Comparison of ENCODE assay signal across 1 cellular context in genomic region chr2:16625201-16625729, GRCh38.
TF ChIP-seq lines count a peak whose summit lies in the region.

No MANE protein-coding gene starts in this region.

TF ChIP-seq in K562, 482 proteins besides CTCF, POLR2A, EP300 and RAD21 (continued from another document and continues in another):
- peak in 1 of 2 experiments; percentile 59 for TF ChIP-seq AFF1 (IDR thresholded peaks at IDR 0.05; ENCODE audit: low read depth in 1 of 2, partially characterized antibody in 2 of 2)
- TF ChIP-seq ETV1 (tag; conservative IDR thresholded peaks at IDR 0.05; ENCODE audit: low read depth), result peak; percentile 89
- TF ChIP-seq ZNF586 (CRISPR knock-in tag; conservative IDR thresholded peaks at IDR 0.05), result no peak
- peak; percentile 73 to 84 for TF ChIP-seq TRIM24 (IDR thresholded peaks at IDR 0.05)
- no peak for TF ChIP-seq POLR2G (IDR thresholded peaks at IDR 0.05; ENCODE audit: low read depth, low read length)
- TF ChIP-seq EHMT2 (IDR thresholded peaks at IDR 0.05), result peak; percentile 63; the same call in 1 of the 2 replicates
- peak; percentile 92; the same call in 1 of the 2 replicates for TF ChIP-seq SMARCE1 (IDR thresholded peaks at IDR 0.05)
- peak; percentile 74; the same call in 1 of the 2 replicates for TF ChIP-seq NBN (IDR thresholded peaks at IDR 0.05; ENCODE audit: low read depth)
- TF ChIP-seq CTBP1 (IDR thresholded peaks at IDR 0.05; ENCODE audit: borderline replicate concordance), result peak; percentile 72
- no peak for TF ChIP-seq ZFP36 (IDR thresholded peaks at IDR 0.05; ENCODE audit: low read depth, low read length, partially characterized antibody)
- TF ChIP-seq MEF2D (tag; conservative IDR thresholded peaks at IDR 0.05; ENCODE audit: low read depth), result 0 out of 2 replicates have a peak, but pooled peaks have one; percentile 49
- no peak for TF ChIP-seq MCM3 (IDR thresholded peaks at IDR 0.05)
- peak; percentile 78 for TF ChIP-seq ZNF589 (CRISPR knock-in tag; IDR thresholded peaks at IDR 0.05; ENCODE audit: low read depth)
- TF ChIP-seq ZNF644 (tag; IDR thresholded peaks at IDR 0.05; ENCODE audit: low read depth), result peak; percentile 72; the same call in 1 of the 2 replicates
- TF ChIP-seq, protein P1, sequence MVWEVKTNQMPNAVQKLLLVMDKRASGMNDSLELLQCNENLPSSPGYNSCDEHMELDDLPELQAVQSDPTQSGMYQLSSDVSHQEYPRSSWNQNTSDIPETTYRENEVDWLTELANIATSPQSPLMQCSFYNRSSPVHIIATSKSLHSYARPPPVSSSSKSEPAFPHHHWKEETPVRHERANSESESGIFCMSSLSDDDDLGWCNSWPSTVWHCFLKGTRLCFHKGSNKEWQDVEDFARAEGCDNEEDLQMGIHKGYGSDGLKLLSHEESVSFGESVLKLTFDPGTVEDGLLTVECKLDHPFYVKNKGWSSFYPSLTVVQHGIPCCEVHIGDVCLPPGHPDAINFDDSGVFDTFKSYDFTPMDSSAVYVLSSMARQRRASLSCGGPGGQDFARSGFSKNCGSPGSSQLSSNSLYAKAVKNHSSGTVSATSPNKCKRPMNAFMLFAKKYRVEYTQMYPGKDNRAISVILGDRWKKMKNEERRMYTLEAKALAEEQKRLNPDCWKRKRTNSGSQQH (CRISPR knock-in tag; IDR thresholded peaks at IDR 0.05), result peak; percentile 44; the same call in 1 of the 2 replicates
- TF ChIP-seq PKNOX1 (IDR thresholded peaks at IDR 0.05), result peak; percentile 22; the same call in 1 of the 2 replicates
- TF ChIP-seq RBM17 (IDR thresholded peaks at IDR 0.05; ENCODE audit: borderline replicate concordance, low read depth, low read length), result no peak
- no peak; a peak in 1 of 3 replicates for TF ChIP-seq CBX3 (IDR thresholded peaks at IDR 0.05; ENCODE audit: borderline replicate concordance in 1 of 2, low read length in 2 of 2)
- TF ChIP-seq HDAC1 (IDR thresholded peaks at IDR 0.05), result 0 out of 4 replicates have a peak, but pooled peaks of 1 of the 2 experiments have one; percentile 38
- TF ChIP-seq, protein P2, sequence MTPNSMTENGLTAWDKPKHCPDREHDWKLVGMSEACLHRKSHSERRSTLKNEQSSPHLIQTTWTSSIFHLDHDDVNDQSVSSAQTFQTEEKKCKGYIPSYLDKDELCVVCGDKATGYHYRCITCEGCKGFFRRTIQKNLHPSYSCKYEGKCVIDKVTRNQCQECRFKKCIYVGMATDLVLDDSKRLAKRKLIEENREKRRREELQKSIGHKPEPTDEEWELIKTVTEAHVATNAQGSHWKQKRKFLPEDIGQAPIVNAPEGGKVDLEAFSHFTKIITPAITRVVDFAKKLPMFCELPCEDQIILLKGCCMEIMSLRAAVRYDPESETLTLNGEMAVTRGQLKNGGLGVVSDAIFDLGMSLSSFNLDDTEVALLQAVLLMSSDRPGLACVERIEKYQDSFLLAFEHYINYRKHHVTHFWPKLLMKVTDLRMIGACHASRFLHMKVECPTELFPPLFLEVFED (CRISPR knock-in tag; conservative IDR thresholded peaks at IDR 0.05), result 0 out of 2 replicates have a peak, but pooled peaks have one; percentile 36
- peak; percentile 42; the same call in 1 of the 2 replicates for TF ChIP-seq NCOA1 (IDR thresholded peaks at IDR 0.05; ENCODE audit: low read depth)
- TF ChIP-seq SIN3B (IDR thresholded peaks at IDR 0.05; ENCODE audit: low read depth), result no peak
- TF ChIP-seq NFE2L1 (tag; IDR thresholded peaks at IDR 0.05; ENCODE audit: borderline replicate concordance, low read depth), result no peak
- TF ChIP-seq, protein P3, sequence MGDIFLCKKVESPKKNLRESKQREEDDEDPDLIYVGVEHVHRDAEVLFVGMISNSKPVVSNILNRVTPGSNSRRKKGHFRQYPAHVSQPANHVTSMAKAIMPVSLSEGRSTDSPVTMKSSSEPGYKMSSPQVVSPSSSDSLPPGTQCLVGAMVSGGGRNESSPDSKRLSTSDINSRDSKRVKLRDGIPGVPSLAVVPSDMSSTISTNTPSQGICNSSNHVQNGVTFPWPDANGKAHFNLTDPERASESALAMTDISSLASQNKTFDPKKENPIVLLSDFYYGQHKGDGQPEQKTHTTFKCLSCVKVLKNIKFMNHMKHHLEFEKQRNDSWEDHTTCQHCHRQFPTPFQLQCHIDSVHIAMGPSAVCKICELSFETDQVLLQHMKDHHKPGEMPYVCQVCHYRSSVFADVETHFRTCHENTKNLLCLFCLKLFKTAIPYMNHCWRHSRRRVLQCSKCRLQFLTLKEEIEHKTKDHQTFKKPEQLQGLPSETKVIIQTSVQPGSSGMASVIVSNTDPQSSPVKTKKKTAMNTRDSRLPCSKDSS (IDR thresholded peaks at IDR 0.05; ENCODE audit: low read depth, partially characterized antibody), result no peak
- peak; percentile 28; the same call in 1 of the 2 replicates for TF ChIP-seq ZNF384 (IDR thresholded peaks at IDR 0.05; ENCODE audit: low read depth, low read length)
- no peak for TF ChIP-seq TFAM (CRISPR knock-in tag; conservative IDR thresholded peaks at IDR 0.05)
- peak; percentile 73; the same call in 1 of the 2 replicates for TF ChIP-seq ZNF592 (IDR thresholded peaks at IDR 0.05)
- no peak for TF ChIP-seq KLF6 (CRISPR knock-in tag; IDR thresholded peaks at IDR 0.05; ENCODE audit: borderline replicate concordance)
- no peak for TF ChIP-seq HNRNPUL1 (IDR thresholded peaks at IDR 0.05; ENCODE audit: low read length)
- TF ChIP-seq TEAD4 (IDR thresholded peaks at IDR 0.05; ENCODE audit: low read length), result peak; percentile 30; the same call in 1 of the 2 replicates
- TF ChIP-seq TEAD4 (CRISPR knock-in tag; IDR thresholded peaks at IDR 0.05; ENCODE audit: borderline replicate concordance), result no peak
- TF ChIP-seq MIER1 (IDR thresholded peaks at IDR 0.05; ENCODE audit: low read depth), result no peak
- TF ChIP-seq SAFB (IDR thresholded peaks at IDR 0.05; ENCODE audit: borderline replicate concordance, low read depth, low read length), result no peak
- no peak for TF ChIP-seq HCFC1 (IDR thresholded peaks at IDR 0.05; ENCODE audit: low read depth, low read length)
- TF ChIP-seq POLR2H (tag; IDR thresholded peaks at IDR 0.05; ENCODE audit: low read depth), result no peak
- TF ChIP-seq CHAMP1 (IDR thresholded peaks at IDR 0.05), result no peak
- peak; percentile 81; the same call in 1 of the 2 replicates for TF ChIP-seq MTA1 (IDR thresholded peaks at IDR 0.05; ENCODE audit: borderline replicate concordance)
- no peak; the same call in 1 of the 2 replicates for TF ChIP-seq NR4A1 (CRISPR knock-in tag; IDR thresholded peaks at IDR 0.05)
- TF ChIP-seq NR4A1 (tag; IDR thresholded peaks at IDR 0.05), result peak; percentile 52; the same call in 1 of the 2 replicates
- TF ChIP-seq NCOR1 (IDR thresholded peaks at IDR 0.05), result 0 out of 2 replicates have a peak, but pooled peaks have one; percentile 15
- TF ChIP-seq NFRKB (IDR thresholded peaks at IDR 0.05; ENCODE audit: low read depth), result peak; percentile 83
- peak; percentile 51; the same call in 1 of the 2 replicates for TF ChIP-seq SP1 (CRISPR knock-in tag; IDR thresholded peaks at IDR 0.05)
- TF ChIP-seq, protein P4, sequence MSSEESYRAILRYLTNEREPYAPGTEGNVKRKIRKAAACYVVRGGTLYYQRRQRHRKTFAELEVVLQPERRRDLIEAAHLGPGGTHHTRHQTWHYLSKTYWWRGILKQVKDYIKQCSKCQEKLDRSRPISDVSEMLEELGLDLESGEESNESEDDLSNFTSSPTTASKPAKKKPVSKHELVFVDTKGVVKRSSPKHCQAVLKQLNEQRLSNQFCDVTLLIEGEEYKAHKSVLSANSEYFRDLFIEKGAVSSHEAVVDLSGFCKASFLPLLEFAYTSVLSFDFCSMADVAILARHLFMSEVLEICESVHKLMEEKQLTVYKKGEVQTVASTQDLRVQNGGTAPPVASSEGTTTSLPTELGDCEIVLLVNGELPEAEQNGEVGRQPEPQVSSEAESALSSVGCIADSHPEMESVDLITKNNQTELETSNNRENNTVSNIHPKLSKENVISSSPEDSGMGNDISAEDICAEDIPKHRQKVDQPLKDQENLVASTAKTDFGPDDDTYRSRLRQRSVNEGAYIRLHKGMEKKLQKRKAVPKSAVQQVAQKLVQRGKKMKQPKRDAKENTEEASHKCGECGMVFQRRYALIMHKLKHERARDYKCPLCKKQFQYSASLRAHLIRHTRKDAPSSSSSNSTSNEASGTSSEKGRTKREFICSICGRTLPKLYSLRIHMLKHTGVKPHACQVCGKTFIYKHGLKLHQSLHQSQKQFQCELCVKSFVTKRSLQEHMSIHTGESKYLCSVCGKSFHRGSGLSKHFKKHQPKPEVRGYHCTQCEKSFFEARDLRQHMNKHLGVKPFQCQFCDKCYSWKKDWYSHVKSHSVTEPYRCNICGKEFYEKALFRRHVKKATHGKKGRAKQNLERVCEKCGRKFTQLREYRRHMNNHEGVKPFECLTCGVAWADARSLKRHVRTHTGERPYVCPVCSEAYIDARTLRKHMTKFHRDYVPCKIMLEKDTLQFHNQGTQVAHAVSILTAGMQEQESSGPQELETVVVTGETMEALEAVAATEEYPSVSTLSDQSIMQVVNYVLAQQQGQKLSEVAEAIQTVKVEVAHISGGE (CRISPR knock-in tag; IDR thresholded peaks at IDR 0.05), result peak in 1 of 3 experiments; percentile 70; a peak in 1 of 6 replicates
